24 cellular contexts compared by ENCODE assay signal in genomic region chr11:8067567-8067928, GRCh38. TPM values are rescaled to one million over a fixed set of nuclear protein-coding genes. Genes with fewer than 3 reads are reported as not detected.
DNase-seq lines count a peak whose midpoint lies in the region; ATAC-seq, FAIRE-seq and TF ChIP-seq lines count a peak whose summit lies in the region.
"Had no signal": no experiment of that assay in that cellular context is flagged by ENCODE, and none has a peak within 500 bp of the region (broad histone marks: within the 10 kb centered on the region; RNA-seq: fewer than 3 reads in every experiment).

No MANE protein-coding gene starts in this region.

- peak overlapping the region; percentile 9 for H3K27ac Mint-ChIP-seq in neural crest cell (ENCODE audit: unreplicated experiment)
- H3K27ac Mint-ChIP-seq: CD4-positive, CD25-positive, alpha-beta regulatory T cell had no signal

- ATAC-seq in heart left ventricle (no peak), Right ventricle myocardium superior (ENCODE audit: poor library complexity) (no peak), K562 (no peak)

- H3K27me3 Mint-ChIP-seq in neural crest cell (ENCODE audit: low read depth) = peaks cover 22% of the 10 kb centered on the region

- H3K79me2 ChIP-seq in K562 (ENCODE audit: control insufficient read depth, insufficient read depth, low read length) = no peaks in the 10 kb centered on the region

- TF ChIP-seq POLR2A in heart left ventricle (IDR thresholded peaks at IDR 0.05) (no peak), K562 (conservative IDR thresholded peaks at IDR 0.05) (no peak), thyroid gland (IDR thresholded peaks at IDR 0.05) (no peak), tibial nerve (IDR thresholded peaks at IDR 0.05) (no peak), suprapubic skin (IDR thresholded peaks at IDR 0.05) (no peak)

- H3K36me3 ChIP-seq in heart left ventricle (no peaks in the 10 kb centered on the region), K562 (ENCODE audit: control insufficient read depth, insufficient read depth, low read length) (no peaks in the 10 kb centered on the region), thyroid gland (no peaks in the 10 kb centered on the region), tibial nerve (no peaks in the 10 kb centered on the region), suprapubic skin (no peaks in the 10 kb centered on the region)
- H3K36me3 ChIP-seq: BE2C had no signal

- no peak overlapping the region for H3K4me3 ChIP-seq in heart left ventricle
- no peak overlapping the region for H3K4me3 ChIP-seq in K562
- H3K4me3 ChIP-seq in thyroid gland (replicated peaks in 1 of 3) = no peak overlapping the region
- no peak overlapping the region for H3K4me3 ChIP-seq in tibial nerve
- H3K4me3 ChIP-seq in suprapubic skin = no peak overlapping the region
- H3K4me3 ChIP-seq: PC-9 had no signal

- in situ Hi-C loops in K562 (cut with MboI) = no loop called here

- no peak overlapping the region for H3K4me3 Mint-ChIP-seq in neural crest cell
- H3K4me3 Mint-ChIP-seq: CD4-positive, CD25-positive, alpha-beta regulatory T cell; H9 had no signal

- H3K27ac ChIP-seq in heart left ventricle = peak overlapping the region in 9 of 12 donors; percentile 27 to 92 (median 85)
- no peak overlapping the region for H3K27ac ChIP-seq in K562 (ENCODE audit: extremely low read depth, low read depth, low read length)
- H3K27ac ChIP-seq in thyroid gland = peak overlapping the region; percentile 25 to 99 (median 91)
- peak overlapping the region in 2 of 4 donors; percentile 12 to 83 for H3K27ac ChIP-seq in tibial nerve
- H3K27ac ChIP-seq in suprapubic skin = no peak overlapping the region
- H3K27ac ChIP-seq: KMS-11, PC-9, RWPE1 had no signal

- intact Hi-C loops in heart left ventricle (cut with DNase I) = loop anchor here in 2 of 10 donors (2.0 to 5.0 kb wide), 2 partner anchors 33 to 35 kb away; no protein-coding TSS in a partner anchor
- intact Hi-C loops in Right ventricle myocardium superior (cut with DNase I) = no loop called here
- intact Hi-C loops in K562 (cut with micrococcal nuclease) = no loop called here
- intact Hi-C loops in thyroid gland (cut with DNase I) = no loop called here

- no peak overlapping the region for H3K9ac ChIP-seq in K562 (ENCODE audit: insufficient read depth in 1 of 2, low read depth in 2 of 2, low read length in 2 of 2)
- H3K9ac ChIP-seq: KMS-11 had no signal

- no peak overlapping the region for H3K4me2 ChIP-seq in K562 (ENCODE audit: insufficient read depth, low read length)
- H3K4me2 ChIP-seq: KMS-11, PC-9 had no signal

- WGBS in heart left ventricle, 4 donors = 67 to 76% (median 74%) methylated on average over 4 of the region's 4 CpGs
- WGBS in K562 (ENCODE audit: insufficient coverage, low coverage, missing lambda C conversion rate) = 10% methylated on average over 4 of the region's 4 CpGs
- 90 to 96% methylated on average over 4 of the region's 4 CpGs for WGBS in thyroid gland, 2 donors
- whole genome bisulfite sequencing in tibial nerve, 2 donors = 89 to 90% methylated on average over 4 of the region's 4 CpGs
- WGBS in suprapubic skin = 92% methylated on average over 4 of the region's 4 CpGs

- no peak overlapping the region for H2AFZ ChIP-seq in K562 (ENCODE audit: low read depth, low read length)
- H2AFZ ChIP-seq: PC-9 had no signal

- TF ChIP-seq RAD21 in K562 (CRISPR knock-in tag; conservative IDR thresholded peaks at IDR 0.05 in 1 of 2, IDR thresholded peaks at IDR 0.05 in 1 of 2) = no peak

- BruUV-seq in K562 (replicated peaks; lab: Mats Ljungman, UMichigan) = no TSS peak

- POLR2A ChIA-PET in K562 (lab: Yijun Ruan, JAX) = interaction anchor here (0.7 kb wide), 1 partner anchor 9 kb away, joined by 3 read pairs; no protein-coding TSS in a partner anchor

- FAIRE-seq in K562 (lab: Jason Lieb, UNC) = no peak
- FAIRE-seq: A204.1 had no signal

- CTCF ChIA-PET in K562 (lab: Yijun Ruan, JAX; ENCODE audit: low intra/inter-chr PET ratio) = no interaction called here

- H3K4me1 ChIP-seq in heart left ventricle = peaks cover 6 to 70% (median 57%) of the 10 kb centered on the region in 12 donors
- H3K4me1 ChIP-seq in K562 (replicated peaks in 1 of 2; ENCODE audit: control insufficient read depth in 2 of 2, insufficient read depth in 2 of 2, low read length in 2 of 2) = peaks cover 8 to 9% of the 10 kb centered on the region in 2 experiments; a peak in 2 of 5 replicates
- peaks cover 33 to 76% of the 10 kb centered on the region in 2 donors for H3K4me1 ChIP-seq in thyroid gland
- H3K4me1 ChIP-seq in tibial nerve = peaks cover 0 to 65% (median 28%) of the 10 kb centered on the region in 4 donors
- peaks cover 28% of the 10 kb centered on the region for H3K4me1 ChIP-seq in suprapubic skin

- no peak for TF ChIP-seq CTCF in heart left ventricle (IDR thresholded peaks at IDR 0.05)
- no peak for TF ChIP-seq CTCF in K562 (IDR thresholded peaks at IDR 0.05 in 2 of 3, conservative IDR thresholded peaks at IDR 0.05 in 1 of 3; ENCODE audit: insufficient read depth in 2 of 3, low read depth in 1 of 3, low read length in 3 of 3)
- TF ChIP-seq CTCF in neural crest cell (conservative IDR thresholded peaks at IDR 0.05) = no peak
- no peak for TF ChIP-seq CTCF in thyroid gland (IDR thresholded peaks at IDR 0.05)
- no peak for TF ChIP-seq CTCF in tibial nerve (IDR thresholded peaks at IDR 0.05)
- no peak for TF ChIP-seq CTCF in suprapubic skin (IDR thresholded peaks at IDR 0.05)

- H3K4me1 Mint-ChIP-seq in neural crest cell = no peaks in the 10 kb centered on the region
- H3K4me1 Mint-ChIP-seq: CD4-positive, CD25-positive, alpha-beta regulatory T cell had no signal

- H3K27me3 ChIP-seq in heart left ventricle = no peaks in the 10 kb centered on the region
- peaks cover 16 to 71% of the 10 kb centered on the region in 2 experiments for H3K27me3 ChIP-seq in K562 (ENCODE audit: control insufficient read depth in 2 of 2, insufficient read depth in 2 of 2, low read length in 2 of 2)
- no peaks in the 10 kb centered on the region for H3K27me3 ChIP-seq in thyroid gland
- H3K27me3 ChIP-seq in tibial nerve = no peaks in the 10 kb centered on the region
- H3K27me3 ChIP-seq in suprapubic skin = no peaks in the 10 kb centered on the region
- H3K27me3 ChIP-seq: BE2C had no signal

- DNase-seq in heart left ventricle (no peak), Right ventricle myocardium superior (no peak), K562 (ENCODE audit: extremely low read depth in 1 of 4, low spot score in 3 of 4) (no peak), neural crest cell (ENCODE audit: low read depth, low spot score) (no peak), thyroid gland (no peak), tibial nerve (ENCODE audit: low spot score in 2 of 2) (no peak), NCI-H446 (lab: John Stamatoyannopoulos, UW) (no peak), suprapubic skin (ENCODE audit: low spot score in 2 of 2) (no peak)
- DNase-seq: CD4-positive, CD25-positive, alpha-beta regulatory T cell; COR-L47; DMS 273 treated with DMSO at 0.1 percent for 48 hours; DND-41; H9; NCI-H1048; NCI-H1436; NCI-H1930; NCI-H226; NCI-H526; PC-9 had no signal

- no peak for TF ChIP-seq EP300 in K562 (IDR thresholded peaks at IDR 0.05; ENCODE audit: low read length)
- no peak for TF ChIP-seq EP300 in tibial nerve (IDR thresholded peaks at IDR 0.05)
- TF ChIP-seq EP300 in suprapubic skin (IDR thresholded peaks at IDR 0.05) = no peak

- H3K36me3 Mint-ChIP-seq in neural crest cell (ENCODE audit: low read depth) = no peaks in the 10 kb centered on the region
- H3K36me3 Mint-ChIP-seq: CD4-positive, CD25-positive, alpha-beta regulatory T cell had no signal

- H3K9me3 Mint-ChIP-seq in neural crest cell = no peaks in the 10 kb centered on the region
- H3K9me3 Mint-ChIP-seq: H9 had no signal

- no peaks in the 10 kb centered on the region for H3K9me1 ChIP-seq in K562 (ENCODE audit: control insufficient read depth, insufficient read depth, low read length)

- H3K9me3 ChIP-seq in heart left ventricle (no peaks in the 10 kb centered on the region), K562 (replicated peaks; ENCODE audit: control insufficient read depth, insufficient read depth, low read depth, low read length) (no peaks in the 10 kb centered on the region), thyroid gland (no peaks in the 10 kb centered on the region), tibial nerve (no peaks in the 10 kb centered on the region), suprapubic skin (no peaks in the 10 kb centered on the region)
- H3K9me3 ChIP-seq: BE2C had no signal

- H4K20me1 ChIP-seq in K562 (replicated peaks; ENCODE audit: control insufficient read depth, insufficient read depth, low read length) = peaks cover 8% of the 10 kb centered on the region

TF ChIP-seq in K562, 482 proteins besides CTCF, POLR2A, EP300 and RAD21:
- TF ChIP-seq RFX5 (IDR thresholded peaks at IDR 0.05; ENCODE audit: low read depth, low read length) (no peak), RBM25 (IDR thresholded peaks at IDR 0.05; ENCODE audit: low read depth, low read length, severe bottlenecking) (peak; percentile 57), ZNF586 (CRISPR knock-in tag; conservative IDR thresholded peaks at IDR 0.05) (no peak), NFXL1 (CRISPR knock-in tag; IDR thresholded peaks at IDR 0.05) (no peak)

RNA-seq across cellular contexts. Expression of gene TUB, which starts 13.5 kb away (rescaled TPM):
- 10 to 100 TPM; 11.7 to 38.8 (median 18.9) TPM for total RNA-seq in heart left ventricle
- 1 to 10 TPM; 4.7 to 5.7 TPM for polyA plus RNA-seq in heart left ventricle
- 20.5 TPM for total RNA-seq in Right ventricle myocardium superior
- not detected in 2 replicates for total RNA-seq in K562 (2011; cell fraction: chromatin; rRNA removed; ENCODE audit: low replicate concordance)
- total RNA-seq in K562 (2011; cell fraction: nucleolus; rRNA removed) = not detected in 2 replicates
- not detected in 2 replicates for total RNA-seq in K562 (2011; cell fraction: nucleoplasm; rRNA removed)
- not detected in 2 replicates for total RNA-seq in K562 (2014; rRNA removed)
- not detected in 2 replicates for total RNA-seq in K562 (2014; rRNA removed; fragmentation: Illumina TruSeq; extraction: Trizol)
- not detected in 2 replicates for total RNA-seq in K562 (2015; rRNA removed; fragmentation: Illumina TruSeq; extraction: Trizol)
- not detected in 2 replicates for total RNA-seq in K562 (2021)
- polyA plus RNA-seq in K562 (2011; rRNA removed) = not detected in 2 replicates
- polyA plus RNA-seq in K562 (2011; cell fraction: cytosol; rRNA removed) = 0.01 TPM in 1 of 2 replicates, not detected in the other
- polyA plus RNA-seq in K562 (2011; cell fraction: nucleus; rRNA removed) = 0.04 TPM in 1 of 2 replicates, not detected in the other
- polyA plus RNA-seq in K562 (2012) = 0.01 TPM in 1 of 2 replicates, not detected in the other
- not detected in 2 replicates for polyA plus RNA-seq in K562 (2014; fragmentation: Illumina TruSeq; extraction: Trizol)
- polyA plus RNA-seq in K562 (2014; fragmentation: Nextera tagmentation; extraction: Ambion mirVana) = not detected
- polyA plus RNA-seq in K562 (2014; rRNA removed) = not detected in 2 replicates
- polyA minus RNA-seq in K562 (2011; rRNA and poly(A)+ RNA removed) = not detected in 2 replicates
- not detected in 2 replicates for polyA minus RNA-seq in K562 (2011; cell fraction: cytosol; rRNA and poly(A)+ RNA removed)
- not detected in 2 replicates for polyA minus RNA-seq in K562 (2011; cell fraction: nucleus; rRNA and poly(A)+ RNA removed)
- total RNA-seq in neural crest cell = 23.7 and 26.1 TPM in 2 replicates
- 10 to 100 TPM; 16.3 to 25.8 (median 22.7) TPM for total RNA-seq in thyroid gland
- 10 to 100 TPM in 3 of 4 donors, 1 to 10 TPM in 1; 9.3 to 14.5 (median 12.5) TPM for total RNA-seq in tibial nerve
- 1 to 10 TPM; 1.9 to 8.5 (median 3.0) TPM for total RNA-seq in suprapubic skin
- total RNA-seq: HT-29, PC-9 had no signal

Comparison
In these comparisons a context has a peak if more than half of its experiments do, and no peak if none do; other contexts are left out.
1. H3K27ac ChIP-seq: peak in heart left ventricle (9 of 12) and thyroid gland (3 of 3); none in K562 (single experiment) and suprapubic skin (single experiment).